8 cellular contexts compared by ENCODE assay signal in genomic region chr4:10403633-10404445, GRCh38. TPM values are rescaled to one million over a fixed set of nuclear protein-coding genes. Genes with fewer than 3 reads are reported as not detected.
A peak's percentile ranks its signal among the peaks of the same experiment; 100 is the strongest.
DNase-seq lines count a peak whose midpoint lies in the region; ATAC-seq and TF ChIP-seq lines count a peak whose summit lies in the region.

No MANE protein-coding gene starts in this region.

- no peaks in the 10 kb centered on the region for H3K36me3 Mint-ChIP-seq in CD4-positive, CD25-positive, alpha-beta regulatory T cell
- no peaks in the 10 kb centered on the region for H3K36me3 Mint-ChIP-seq in GM23338 (ENCODE audit: low read depth)
- no peaks in the 10 kb centered on the region for H3K36me3 Mint-ChIP-seq in osteocyte (ENCODE audit: unreplicated experiment)

- no peak overlapping the region for H3K27ac ChIP-seq in CD4-positive, CD25-positive, alpha-beta regulatory T cell (ENCODE audit: insufficient read depth, low read length, poor library complexity, severe bottlenecking)
- H3K27ac ChIP-seq in GM23338 (ENCODE audit: low read depth) (no peak overlapping the region), OCI-LY7 (ENCODE audit: low read depth, low read length, poor library complexity, severe bottlenecking) (no peak overlapping the region), esophagus squamous epithelium (no peak overlapping the region)

- POLR2A ChIA-PET in OCI-LY7 (lab: Charles Lee): interaction anchor here (0.7 kb wide), 1 partner anchor 48 kb away, joined by 3 read pairs; no protein-coding TSS in a partner anchor

- no peak overlapping the region for H3K27ac Mint-ChIP-seq in CD4-positive, CD25-positive, alpha-beta regulatory T cell
- no peak overlapping the region for H3K27ac Mint-ChIP-seq in GM23338
- H3K27ac Mint-ChIP-seq in osteocyte (ENCODE audit: unreplicated experiment): no peak overlapping the region

- CTCF ChIA-PET in OCI-LY7 (lab: Charles Lee; ENCODE audit: unreplicated experiment): no interaction called here

- BruUV-seq in OCI-LY7 (replicated peaks; lab: Mats Ljungman, UMichigan): no TSS peak

- no peaks in the 10 kb centered on the region for H3K4me1 ChIP-seq in CD4-positive, CD25-positive, alpha-beta regulatory T cell (ENCODE audit: control insufficient read depth, insufficient read depth, low read length, poor library complexity, severe bottlenecking)
- H3K4me1 ChIP-seq in GM23338 (ENCODE audit: insufficient read depth) (0 out of 2 replicates have a peak, but pooled peaks cover 4% of the 10 kb centered on the region), OCI-LY7 (ENCODE audit: insufficient read depth, low read length, poor library complexity, severe bottlenecking) (no peaks in the 10 kb centered on the region), esophagus squamous epithelium (no peaks in the 10 kb centered on the region)

- H3K4me1 Mint-ChIP-seq in CD4-positive, CD25-positive, alpha-beta regulatory T cell: no peaks in the 10 kb centered on the region
- H3K4me1 Mint-ChIP-seq in GM23338: peaks cover 8% of the 10 kb centered on the region
- H3K4me1 Mint-ChIP-seq in osteocyte (ENCODE audit: unreplicated experiment): no peaks in the 10 kb centered on the region

- H3K9me2 ChIP-seq in GM23338 (ENCODE audit: insufficient read depth): no peaks in the 10 kb centered on the region
- H3K9me2 ChIP-seq in OCI-LY7 (ENCODE audit: insufficient read depth, low read length): no peaks in the 10 kb centered on the region

- no peak for TF ChIP-seq POLR2A in esophagus squamous epithelium (IDR thresholded peaks at IDR 0.05)

- no peaks in the 10 kb centered on the region for H3K9me3 Mint-ChIP-seq in CD4-positive, CD25-positive, alpha-beta regulatory T cell
- H3K9me3 Mint-ChIP-seq in GM23338 (no peaks in the 10 kb centered on the region), osteocyte (ENCODE audit: unreplicated experiment) (no peaks in the 10 kb centered on the region)

- H3K4me3 Mint-ChIP-seq in CD4-positive, CD25-positive, alpha-beta regulatory T cell: no peak overlapping the region
- no peak overlapping the region for H3K4me3 Mint-ChIP-seq in GM23338
- no peak overlapping the region for H3K4me3 Mint-ChIP-seq in osteocyte (ENCODE audit: unreplicated experiment)

- WGBS in esophagus squamous epithelium, 2 donors: 51 to 57% methylated on average over 6 of the region's 6 CpGs

- no peaks in the 10 kb centered on the region for H3F3A ChIP-seq in GM23338 (replicated peaks; ENCODE audit: low read depth)

- no peaks in the 10 kb centered on the region for H3K36me3 ChIP-seq in CD4-positive, CD25-positive, alpha-beta regulatory T cell (ENCODE audit: control insufficient read depth, insufficient read depth, low read length)
- no peaks in the 10 kb centered on the region for H3K36me3 ChIP-seq in GM23338 (ENCODE audit: insufficient read depth)
- no peaks in the 10 kb centered on the region for H3K36me3 ChIP-seq in OCI-LY7 (ENCODE audit: insufficient read depth, low read length)
- H3K36me3 ChIP-seq in esophagus squamous epithelium: no peaks in the 10 kb centered on the region

- intact Hi-C loops in OCI-LY7 (cut with micrococcal nuclease; ENCODE audit: unreplicated experiment): loop anchor here (5.0 kb wide), 1 partner anchor 247 kb away; no protein-coding TSS in a partner anchor
- intact Hi-C loops in esophagus squamous epithelium (cut with DNase I): loop anchor here (5.0 kb wide), 1 partner anchor 237 kb away; no protein-coding TSS in a partner anchor

- H3K9me3 ChIP-seq in CD4-positive, CD25-positive, alpha-beta regulatory T cell (ENCODE audit: control insufficient read depth in 2 of 2, low read length in 2 of 2): no peaks in the 10 kb centered on the region
- H3K9me3 ChIP-seq in OCI-LY7 (ENCODE audit: low read length) (no peaks in the 10 kb centered on the region), esophagus squamous epithelium (no peaks in the 10 kb centered on the region)

- H2AFZ ChIP-seq in GM23338: no peak overlapping the region
- no peak overlapping the region for H2AFZ ChIP-seq in OCI-LY7 (ENCODE audit: low read length)

- no peak overlapping the region for H3K4me2 ChIP-seq in GM23338
- no peak overlapping the region for H3K4me2 ChIP-seq in OCI-LY7 (ENCODE audit: low read length)

- TF ChIP-seq CTCF in GM23338 (conservative IDR thresholded peaks at IDR 0.05; ENCODE audit: low read depth in 2 of 2): peak; percentile 69 to 73
- peak; percentile 68 for TF ChIP-seq CTCF in OCI-LY7 (conservative IDR thresholded peaks at IDR 0.05; ENCODE audit: low read length)
- TF ChIP-seq CTCF in esophagus squamous epithelium (IDR thresholded peaks at IDR 0.05): peak in 5 of 6 experiments; percentile 40 to 59 (median 41)
- peak; percentile 70 for TF ChIP-seq CTCF in osteocyte (IDR thresholded peaks at IDR 0.05)

- no peak overlapping the region for H3K4me3 ChIP-seq in CD4-positive, CD25-positive, alpha-beta regulatory T cell (ENCODE audit: low read depth, low read length)
- H3K4me3 ChIP-seq in GM23338 (no peak overlapping the region), OCI-LY7 (ENCODE audit: low read depth, low read length, poor library complexity, severe bottlenecking) (no peak overlapping the region), esophagus squamous epithelium (no peak overlapping the region)

- DNase-seq in CD4-positive, CD25-positive, alpha-beta regulatory T cell: peak in 2 of 3 donors; percentile 19 to 40
- DNase-seq in GM23338 (ENCODE audit: low spot score) (peak; percentile 70), OCI-LY7 (ENCODE audit: low spot score) (peak; percentile 9), esophagus squamous epithelium (lab: John Stamatoyannopoulos, UW) (no peak), osteocyte (ENCODE audit: extremely low spot score, unreplicated experiment) (no peak), NOMO-1 treated with dmso at 0.1 percent for 144 hours (lab: John Stamatoyannopoulos, UW; ENCODE audit: unreplicated experiment) (no peak), ureter (ENCODE audit: low spot score) (no peak)

- ATAC-seq in CD4-positive, CD25-positive, alpha-beta regulatory T cell (ENCODE audit: low read depth in 2 of 2): no peak
- ATAC-seq in GM23338: peak; percentile 86
- ATAC-seq in GM21619 (IDR thresholded peaks at IDR 0.05; ENCODE audit: unreplicated experiment): no peak

- H3K79me2 ChIP-seq in GM23338 (replicated peaks; ENCODE audit: insufficient read depth) (no peaks in the 10 kb centered on the region), OCI-LY7 (ENCODE audit: insufficient read depth, low read depth, low read length) (no peaks in the 10 kb centered on the region)

- H3K27me3 Mint-ChIP-seq in CD4-positive, CD25-positive, alpha-beta regulatory T cell: peaks cover 4% of the 10 kb centered on the region
- H3K27me3 Mint-ChIP-seq in GM23338 (ENCODE audit: insufficient read depth, low read depth, poor library complexity): peaks cover 2% of the 10 kb centered on the region
- peaks cover 9% of the 10 kb centered on the region for H3K27me3 Mint-ChIP-seq in osteocyte (ENCODE audit: unreplicated experiment)

- H3K27me3 ChIP-seq in CD4-positive, CD25-positive, alpha-beta regulatory T cell (ENCODE audit: control insufficient read depth, insufficient read depth, low read length): peaks cover 4% of the 10 kb centered on the region
- H3K27me3 ChIP-seq in GM23338 (ENCODE audit: insufficient read depth) (no peaks in the 10 kb centered on the region), esophagus squamous epithelium (no peaks in the 10 kb centered on the region)

- H4K20me1 ChIP-seq in GM23338 (replicated peaks; ENCODE audit: insufficient read depth) (peaks cover 2% of the 10 kb centered on the region; the same call in 1 of the 2 replicates), OCI-LY7 (ENCODE audit: insufficient read depth, low read length) (no peaks in the 10 kb centered on the region)

TF ChIP-seq in GM23338, 12 proteins besides CTCF, POLR2A, EP300 and RAD21:
- TF ChIP-seq ZNF331 (CRISPR knock-in tag; IDR thresholded peaks at IDR 0.05; ENCODE audit: low read depth) (no peak), JUNB (IDR thresholded peaks at IDR 0.05; ENCODE audit: unreplicated experiment) (no peak), ZNF114 (CRISPR knock-in tag; IDR thresholded peaks at IDR 0.05) (no peak), CREB1 (CRISPR knock-in tag; IDR thresholded peaks at IDR 0.05; ENCODE audit: low read depth) (no peak), EZH2phosphoT487 (IDR thresholded peaks at IDR 0.05; ENCODE audit: unreplicated experiment) (no peak)
- TF ChIP-seq, protein P1, sequence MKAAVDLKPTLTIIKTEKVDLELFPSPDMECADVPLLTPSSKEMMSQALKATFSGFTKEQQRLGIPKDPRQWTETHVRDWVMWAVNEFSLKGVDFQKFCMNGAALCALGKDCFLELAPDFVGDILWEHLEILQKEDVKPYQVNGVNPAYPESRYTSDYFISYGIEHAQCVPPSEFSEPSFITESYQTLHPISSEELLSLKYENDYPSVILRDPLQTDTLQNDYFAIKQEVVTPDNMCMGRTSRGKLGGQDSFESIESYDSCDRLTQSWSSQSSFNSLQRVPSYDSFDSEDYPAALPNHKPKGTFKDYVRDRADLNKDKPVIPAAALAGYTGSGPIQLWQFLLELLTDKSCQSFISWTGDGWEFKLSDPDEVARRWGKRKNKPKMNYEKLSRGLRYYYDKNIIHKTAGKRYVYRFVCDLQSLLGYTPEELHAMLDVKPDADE (IDR thresholded peaks at IDR 0.05): no peak

RNA-seq across cellular contexts. Expression of gene ZNF518B, which starts 53.4 kb away (rescaled TPM):
- total RNA-seq in CD4-positive, CD25-positive, alpha-beta regulatory T cell: 22.9 TPM
- polyA plus RNA-seq in CD4-positive, CD25-positive, alpha-beta regulatory T cell: 10 to 100 TPM in 3 of 4 donors, 1 to 10 TPM in 1; 9.0 to 18.4 (median 10.9) TPM
- 9.5 and 10.8 TPM in 2 replicates for total RNA-seq in GM23338 (2014; rRNA removed; shearing (Covaris generic))
- 2.9 and 3.1 TPM in 2 replicates for polyA plus RNA-seq in GM23338 (2016; fragmentation: Nextera tagmentation; extraction: Ambion mirVana)
- total RNA-seq in OCI-LY7 (2014; rRNA removed; shearing (Covaris generic)): 18.2 and 30.2 TPM in 2 replicates
- 19.1 and 24.2 TPM in 2 replicates for total RNA-seq in OCI-LY7 (2022)
- total RNA-seq in esophagus squamous epithelium: 10 to 100 TPM in 2 of 4 donors, 1 to 10 TPM in 2; 3.8 to 37.2 (median 14.5) TPM
- total RNA-seq in osteocyte: 37.3 and 39.5 TPM in 2 replicates
- total RNA-seq in ureter: 25.0 TPM

Comparison
In these comparisons a context has a peak if more than half of its experiments do, and no peak if none do; other contexts are left out.
1. DNase-seq: peak in CD4-positive, CD25-positive, alpha-beta regulatory T cell (2 of 3), GM23338 (single experiment) and OCI-LY7 (single experiment); none in esophagus squamous epithelium (single experiment), osteocyte (single experiment), NOMO-1 treated with dmso at 0.1 percent for 144 hours (single experiment) and ureter (single experiment).
2. Peak in every context shown above with its lines, with median percentiles within 50 percentile points of each other: CTCF ChIP-seq.